In genomic region chr15:92674347-92674746, GRCh38 we compare ENCODE assay signal across 35 cellular contexts.
"Had no signal": no experiment of that assay in that cellular context is flagged by ENCODE, and none has a peak within 500 bp of the region (broad histone marks: within the 10 kb centered on the region; RNA-seq: fewer than 3 reads in every experiment).

No MANE protein-coding gene starts in this region.

- H3K36me3 ChIP-seq: MG63 had no signal

- H3K9me3 ChIP-seq: MG63 had no signal

- H3K27me3 ChIP-seq: MG63 had no signal

- H3K4me3 ChIP-seq: MG63 had no signal

- DNase-seq: Kasumi-1, MG63, MM.1S, MV-4-11, NCI-H1048, NCI-H1092, NCI-H1092 treated with DMSO at 0.1 percent for 48 hours, NCI-H1105, NCI-H1105 treated with DMSO at 0.1 percent for 48 hours, NCI-H1417, NCI-H1417 treated with DMSO at 0.1 percent for 48 hours, NCI-H1436, NCI-H1436 treated with DMSO at 0.1 percent for 48 hours, NCI-H146, NCI-H1694, NCI-H1694 treated with DMSO at 0.1 percent for 48 hours, NCI-H187, NCI-H187 treated with DMSO at 0.1 percent for 48 hours, NCI-H1930, NCI-H2029, NCI-H2029 treated with DMSO at 0.1 percent for 48 hours, NCI-H2081, NCI-H2081 treated with DMSO at 0.1 percent for 48 hours, NCI-H2107, NCI-H2171, NCI-H2171 treated with DMSO at 0.1 percent for 48 hours, NCI-H2227 treated with DMSO at 0.1 percent for 48 hours, NCI-H226, NCI-H345, NCI-H446, NCI-H446 treated with DMSO at 0.1 percent for 48 hours, NCI-H510A, NCI-H510A treated with DMSO at 0.1 percent for 48 hours, NCI-H524, NCI-H524 treated with DMSO at 0.1 percent for 48 hours had no signal
